In genomic region chr3:151895881-151896661, GRCh38 we compare ENCODE assay signal across 1 cellular context.
TF ChIP-seq lines count a peak whose summit lies in the region.

No MANE protein-coding gene starts in this region.

TF ChIP-seq in HCT116, 20 proteins besides CTCF, POLR2A, EP300 and RAD21 (continued from another document):
- TF ChIP-seq, protein P1, sequence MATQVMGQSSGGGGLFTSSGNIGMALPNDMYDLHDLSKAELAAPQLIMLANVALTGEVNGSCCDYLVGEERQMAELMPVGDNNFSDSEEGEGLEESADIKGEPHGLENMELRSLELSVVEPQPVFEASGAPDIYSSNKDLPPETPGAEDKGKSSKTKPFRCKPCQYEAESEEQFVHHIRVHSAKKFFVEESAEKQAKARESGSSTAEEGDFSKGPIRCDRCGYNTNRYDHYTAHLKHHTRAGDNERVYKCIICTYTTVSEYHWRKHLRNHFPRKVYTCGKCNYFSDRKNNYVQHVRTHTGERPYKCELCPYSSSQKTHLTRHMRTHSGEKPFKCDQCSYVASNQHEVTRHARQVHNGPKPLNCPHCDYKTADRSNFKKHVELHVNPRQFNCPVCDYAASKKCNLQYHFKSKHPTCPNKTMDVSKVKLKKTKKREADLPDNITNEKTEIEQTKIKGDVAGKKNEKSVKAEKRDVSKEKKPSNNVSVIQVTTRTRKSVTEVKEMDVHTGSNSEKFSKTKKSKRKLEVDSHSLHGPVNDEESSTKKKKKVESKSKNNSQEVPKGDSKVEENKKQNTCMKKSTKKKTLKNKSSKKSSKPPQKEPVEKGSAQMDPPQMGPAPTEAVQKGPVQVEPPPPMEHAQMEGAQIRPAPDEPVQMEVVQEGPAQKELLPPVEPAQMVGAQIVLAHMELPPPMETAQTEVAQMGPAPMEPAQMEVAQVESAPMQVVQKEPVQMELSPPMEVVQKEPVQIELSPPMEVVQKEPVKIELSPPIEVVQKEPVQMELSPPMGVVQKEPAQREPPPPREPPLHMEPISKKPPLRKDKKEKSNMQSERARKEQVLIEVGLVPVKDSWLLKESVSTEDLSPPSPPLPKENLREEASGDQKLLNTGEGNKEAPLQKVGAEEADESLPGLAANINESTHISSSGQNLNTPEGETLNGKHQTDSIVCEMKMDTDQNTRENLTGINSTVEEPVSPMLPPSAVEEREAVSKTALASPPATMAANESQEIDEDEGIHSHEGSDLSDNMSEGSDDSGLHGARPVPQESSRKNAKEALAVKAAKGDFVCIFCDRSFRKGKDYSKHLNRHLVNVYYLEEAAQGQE (IDR thresholded peaks at IDR 0.05; ENCODE audit: low read depth): no peak
- no peak for TF ChIP-seq ZFX (IDR thresholded peaks at IDR 0.05)
- TF ChIP-seq SRF (IDR thresholded peaks at IDR 0.05; ENCODE audit: low read depth): no peak
- no peak for TF ChIP-seq ZNF274 (IDR thresholded peaks at IDR 0.05; ENCODE audit: low read depth, low read length)
- no peak for TF ChIP-seq TCF7L2 (IDR thresholded peaks at IDR 0.05; ENCODE audit: borderline replicate concordance, extremely low read depth, insufficient read depth, insufficient read length)
- no peak for TF ChIP-seq EZH2 (IDR thresholded peaks at IDR 0.05)
- TF ChIP-seq ZBTB33 (IDR thresholded peaks at IDR 0.05; ENCODE audit: extremely low read depth, insufficient replicate concordance, low read length): no peak
- no peak for TF ChIP-seq EGR1 (IDR thresholded peaks at IDR 0.05; ENCODE audit: low read depth)
- no peak for TF ChIP-seq CEBPB (IDR thresholded peaks at IDR 0.05; ENCODE audit: low read depth)
- TF ChIP-seq SP1 (IDR thresholded peaks at IDR 0.05; ENCODE audit: low read depth): no peak
